ENCODE assay signal across 1 cellular context in the genomic region with DNA sequence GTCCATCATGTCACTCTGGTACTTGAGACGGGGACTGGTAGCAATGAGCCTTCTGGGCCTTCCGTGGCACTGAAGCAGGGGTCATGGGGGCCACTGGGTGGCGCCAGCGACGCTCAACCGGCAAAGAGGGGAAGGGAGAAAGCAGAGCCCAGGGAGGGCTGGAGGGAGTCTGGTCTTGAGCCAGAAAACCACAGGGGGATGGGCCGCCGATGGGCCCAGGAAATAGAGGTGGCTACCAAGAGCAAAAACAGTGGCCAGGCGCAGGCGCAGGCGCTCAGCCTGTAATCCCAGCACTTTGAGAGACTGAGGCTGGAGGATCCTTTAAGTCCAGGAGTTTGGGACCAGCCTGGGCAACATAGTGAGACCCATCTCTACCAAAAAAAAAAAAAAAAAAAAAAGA.
TF ChIP-seq lines count a peak whose summit lies in the region.

No MANE protein-coding gene starts in this region.

TF ChIP-seq in HepG2, 621 proteins besides CTCF, POLR2A, EP300 and RAD21 (continued from another document):
- TF ChIP-seq KDM2A (CRISPR knock-in tag; IDR thresholded peaks at IDR 0.05; ENCODE audit: borderline replicate concordance, low read depth) (peak; percentile 52; the same call in 1 of the 2 replicates), SMC3 (IDR thresholded peaks at IDR 0.05; ENCODE audit: low read length) (peak; percentile 42), ZNF121 (CRISPR knock-in tag; IDR thresholded peaks at IDR 0.05) (peak; percentile 94), SALL1 (CRISPR knock-in tag; IDR thresholded peaks at IDR 0.05) (peak; percentile 50; the same call in 1 of the 2 replicates), XRCC5 (optimal IDR thresholded peaks at IDR 0.05; ENCODE audit: low read length) (peak; percentile 86), ZMYM4 (CRISPR knock-in tag; IDR thresholded peaks at IDR 0.05) (peak; percentile 55; the same call in 1 of the 2 replicates), MEIS2 (CRISPR knock-in tag; IDR thresholded peaks at IDR 0.05) (0 out of 2 replicates have a peak, but pooled peaks have one; percentile 33), ZFP36L1 (CRISPR knock-in tag; IDR thresholded peaks at IDR 0.05) (no peak), ELF3 (CRISPR knock-in tag; IDR thresholded peaks at IDR 0.05) (0 out of 2 replicates have a peak, but pooled peaks have one; percentile 7), FOXC1 (CRISPR knock-in tag; IDR thresholded peaks at IDR 0.05; ENCODE audit: borderline replicate concordance) (0 out of 2 replicates have a peak, but pooled peaks have one; percentile 31)
- TF ChIP-seq, protein P1, sequence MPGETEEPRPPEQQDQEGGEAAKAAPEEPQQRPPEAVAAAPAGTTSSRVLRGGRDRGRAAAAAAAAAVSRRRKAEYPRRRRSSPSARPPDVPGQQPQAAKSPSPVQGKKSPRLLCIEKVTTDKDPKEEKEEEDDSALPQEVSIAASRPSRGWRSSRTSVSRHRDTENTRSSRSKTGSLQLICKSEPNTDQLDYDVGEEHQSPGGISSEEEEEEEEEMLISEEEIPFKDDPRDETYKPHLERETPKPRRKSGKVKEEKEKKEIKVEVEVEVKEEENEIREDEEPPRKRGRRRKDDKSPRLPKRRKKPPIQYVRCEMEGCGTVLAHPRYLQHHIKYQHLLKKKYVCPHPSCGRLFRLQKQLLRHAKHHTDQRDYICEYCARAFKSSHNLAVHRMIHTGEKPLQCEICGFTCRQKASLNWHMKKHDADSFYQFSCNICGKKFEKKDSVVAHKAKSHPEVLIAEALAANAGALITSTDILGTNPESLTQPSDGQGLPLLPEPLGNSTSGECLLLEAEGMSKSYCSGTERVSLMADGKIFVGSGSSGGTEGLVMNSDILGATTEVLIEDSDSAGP (CRISPR knock-in tag; IDR thresholded peaks at IDR 0.05; ENCODE audit: borderline replicate concordance), result peak; percentile 50; the same call in 1 of the 2 replicates
- TF ChIP-seq, protein P2, sequence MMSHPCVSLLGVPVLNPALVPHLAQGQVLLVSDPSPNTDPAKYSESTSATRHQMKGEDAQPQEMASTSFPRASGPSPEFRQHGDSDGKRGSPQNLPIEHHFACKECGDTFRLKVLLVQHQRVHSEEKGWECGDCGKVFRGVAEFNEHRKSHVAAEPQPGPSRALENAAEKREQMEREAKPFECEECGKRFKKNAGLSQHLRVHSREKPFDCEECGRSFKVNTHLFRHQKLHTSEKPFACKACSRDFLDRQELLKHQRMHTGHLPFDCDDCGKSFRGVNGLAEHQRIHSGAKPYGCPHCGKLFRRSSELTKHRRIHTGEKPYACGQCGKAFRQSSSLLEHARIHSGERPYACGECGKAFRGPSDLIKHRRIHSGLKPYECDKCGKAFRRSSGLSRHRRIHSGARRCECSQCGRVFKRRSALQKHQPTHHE (CRISPR knock-in tag; IDR thresholded peaks at IDR 0.05; ENCODE audit: borderline replicate concordance), result no peak
